1 cellular context compared by ENCODE assay signal in genomic region chr1:115669886-115670285, GRCh38.
TF ChIP-seq lines count a peak whose summit lies in the region.

No MANE protein-coding gene starts in this region.

TF ChIP-seq in IMR-90, 13 proteins besides CTCF, POLR2A, EP300 and RAD21 (continued from another document):
- TF ChIP-seq, protein P1, sequence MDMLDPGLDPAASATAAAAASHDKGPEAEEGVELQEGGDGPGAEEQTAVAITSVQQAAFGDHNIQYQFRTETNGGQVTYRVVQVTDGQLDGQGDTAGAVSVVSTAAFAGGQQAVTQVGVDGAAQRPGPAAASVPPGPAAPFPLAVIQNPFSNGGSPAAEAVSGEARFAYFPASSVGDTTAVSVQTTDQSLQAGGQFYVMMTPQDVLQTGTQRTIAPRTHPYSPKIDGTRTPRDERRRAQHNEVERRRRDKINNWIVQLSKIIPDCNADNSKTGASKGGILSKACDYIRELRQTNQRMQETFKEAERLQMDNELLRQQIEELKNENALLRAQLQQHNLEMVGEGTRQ (IDR thresholded peaks at IDR 0.05; ENCODE audit: low read depth, low read length): no peak
- no peak for TF ChIP-seq SMC3 (IDR thresholded peaks at IDR 0.05; ENCODE audit: low read depth, low read length)
- TF ChIP-seq CHD1 (IDR thresholded peaks at IDR 0.05; ENCODE audit: low read depth, low read length): no peak
- TF ChIP-seq MXI1 (IDR thresholded peaks at IDR 0.05; ENCODE audit: borderline replicate concordance, low read depth, low read length): no peak
- TF ChIP-seq ELK1 (IDR thresholded peaks at IDR 0.05; ENCODE audit: borderline replicate concordance, low read depth, low read length): no peak
- no peak for TF ChIP-seq FOS (IDR thresholded peaks at IDR 0.05; ENCODE audit: low read depth, low read length)
- TF ChIP-seq CEBPB (IDR thresholded peaks at IDR 0.05; ENCODE audit: low read depth, low read length): no peak
- TF ChIP-seq RFX5 (IDR thresholded peaks at IDR 0.05; ENCODE audit: low read depth, low read length): no peak
